In the genomic region with DNA sequence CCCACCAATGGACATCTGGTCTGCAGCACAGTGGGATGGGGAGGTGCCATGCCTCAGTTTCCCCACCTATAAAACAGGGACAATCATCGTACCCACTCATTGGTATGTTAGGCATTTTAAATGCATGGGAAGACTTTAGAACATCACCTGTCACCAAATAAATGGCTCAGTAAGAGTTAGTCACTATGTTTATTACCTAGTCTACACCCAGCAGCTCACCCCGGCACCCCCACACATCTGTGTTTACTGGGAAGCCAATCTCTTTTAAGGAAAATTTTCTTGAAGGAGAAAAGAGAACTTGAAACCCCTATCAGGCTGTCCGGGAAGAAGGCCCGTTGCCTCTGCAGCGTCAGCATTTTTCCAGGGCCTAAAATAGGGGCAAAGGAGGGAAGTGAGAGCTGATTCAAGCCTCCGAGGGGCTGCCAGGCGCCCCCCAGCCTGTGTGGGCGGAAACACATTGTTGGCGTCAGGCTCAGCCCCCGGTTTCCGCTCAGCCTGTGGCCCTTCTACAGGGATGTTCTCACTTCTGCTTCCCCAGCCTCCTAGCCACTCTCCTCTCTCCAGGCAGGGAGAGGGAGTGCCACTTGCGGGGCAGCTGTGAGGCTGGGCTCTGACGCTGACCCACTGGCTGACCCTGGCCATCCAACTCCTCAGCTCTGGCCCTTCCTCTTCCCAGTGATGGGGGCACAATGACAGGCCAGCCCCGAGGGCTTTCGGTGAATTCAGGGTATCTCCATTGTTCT, we compare ENCODE assay signal across 8 cellular contexts. TPM values are rescaled to one million over a fixed set of nuclear protein-coding genes. Genes with fewer than 3 reads are reported as not detected.
DNase-seq lines count a peak whose midpoint lies in the region; ATAC-seq and FAIRE-seq lines count a peak whose summit lies in the region.

No MANE protein-coding gene starts in this region.

- POLR2A ChIA-PET in activated naive CD8-positive, alpha-beta T cell treated with anti-CD3 and anti-CD28 coated beads, Interleukin-2, amount 10 ng/mL, durations not matched to agents 7 days and 5 days (lab: Charles Lee) = no interaction called here

- no peak overlapping the region for H3K4me3 Mint-ChIP-seq in activated naive CD8-positive, alpha-beta T cell treated with anti-CD3 and anti-CD28 coated beads, Interleukin-2, amount 10 ng/mL, durations not matched to agents 7 days and 5 days
- H3K4me3 Mint-ChIP-seq in memory B cell = no peak overlapping the region
- H3K4me3 Mint-ChIP-seq in activated T-helper 2 cell treated with anti-CD3 and anti-CD28 coated beads, Interferon-gamma antibody, Interleukin-2, Interleukin-4, amounts not matched to agents 10 μg/mL and 5 μg/mL and 100 μg/mL, durations not matched to agents 14 hours and 24 hours and 36 hours (ENCODE audit: low read depth) = no peak overlapping the region

- intact Hi-C loops in activated T-helper 2 cell treated with anti-CD3 and anti-CD28 coated beads, Interferon-gamma antibody, Interleukin-2, Interleukin-4, amounts not matched to agents 10 μg/mL and 5 μg/mL and 100 μg/mL, durations not matched to agents 14 hours and 24 hours and 36 hours (cut with micrococcal nuclease) = no loop called here

- no peak for DNase-seq in activated naive CD8-positive, alpha-beta T cell treated with anti-CD3 and anti-CD28 coated beads, Interleukin-2, amount 10 ng/mL, durations not matched to agents 7 days and 5 days
- DNase-seq in memory B cell (ENCODE audit: low spot score in 2 of 2) (peak; percentile 20 to 27), urothelium cell line (ENCODE audit: low spot score) (no peak), RCC 7860 (ENCODE audit: low spot score) (no peak)
- no peak for DNase-seq in activated naive CD4-positive, alpha-beta T cell (lab: John Stamatoyannopoulos, UW)
- no peak for DNase-seq in activated T-helper 2 cell treated with anti-CD3 and anti-CD28 coated beads, Interferon-gamma antibody, Interleukin-2, Interleukin-4, amounts not matched to agents 10 μg/mL and 5 μg/mL and 100 μg/mL, durations not matched to agents 14 hours and 24 hours and 36 hours (ENCODE audit: low spot score)

- H3K27me3 Mint-ChIP-seq in activated naive CD8-positive, alpha-beta T cell treated with anti-CD3 and anti-CD28 coated beads, Interleukin-2, amount 10 ng/mL, durations not matched to agents 7 days and 5 days = peaks cover 25% of the 10 kb centered on the region
- H3K27me3 Mint-ChIP-seq in memory B cell = peaks cover 5% of the 10 kb centered on the region
- H3K27me3 Mint-ChIP-seq in activated T-helper 2 cell treated with anti-CD3 and anti-CD28 coated beads, Interferon-gamma antibody, Interleukin-2, Interleukin-4, amounts not matched to agents 10 μg/mL and 5 μg/mL and 100 μg/mL, durations not matched to agents 14 hours and 24 hours and 36 hours (ENCODE audit: low read depth) = peaks cover 14% of the 10 kb centered on the region

- FAIRE-seq in urothelium cell line (lab: Jason Lieb, UNC) (no peak), RCC 7860 (lab: Jason Lieb, UNC) (no peak)

- H3K27ac Mint-ChIP-seq in activated naive CD8-positive, alpha-beta T cell treated with anti-CD3 and anti-CD28 coated beads, Interleukin-2, amount 10 ng/mL, durations not matched to agents 7 days and 5 days = no peak overlapping the region
- H3K27ac Mint-ChIP-seq in memory B cell = peak overlapping the region; percentile 46
- H3K27ac Mint-ChIP-seq in activated T-helper 2 cell treated with anti-CD3 and anti-CD28 coated beads, Interferon-gamma antibody, Interleukin-2, Interleukin-4, amounts not matched to agents 10 μg/mL and 5 μg/mL and 100 μg/mL, durations not matched to agents 14 hours and 24 hours and 36 hours = no peak overlapping the region

- H3K9me3 Mint-ChIP-seq in activated naive CD8-positive, alpha-beta T cell treated with anti-CD3 and anti-CD28 coated beads, Interleukin-2, amount 10 ng/mL, durations not matched to agents 7 days and 5 days = no peaks in the 10 kb centered on the region
- no peaks in the 10 kb centered on the region for H3K9me3 Mint-ChIP-seq in memory B cell
- H3K9me3 Mint-ChIP-seq in activated T-helper 2 cell treated with anti-CD3 and anti-CD28 coated beads, Interferon-gamma antibody, Interleukin-2, Interleukin-4, amounts not matched to agents 10 μg/mL and 5 μg/mL and 100 μg/mL, durations not matched to agents 14 hours and 24 hours and 36 hours = no peaks in the 10 kb centered on the region

- peak; percentile 92 for ATAC-seq in GM19395 (IDR thresholded peaks at IDR 0.05; ENCODE audit: unreplicated experiment)
- ATAC-seq in HG03159 (IDR thresholded peaks at IDR 0.05; ENCODE audit: unreplicated experiment) = peak; percentile 82
- ATAC-seq in activated naive CD8-positive, alpha-beta T cell treated with anti-CD3 and anti-CD28 coated beads, Interleukin-2, amount 10 ng/mL, durations not matched to agents 7 days and 5 days (ENCODE audit: low read depth) = peak; percentile 54
- ATAC-seq in memory B cell (ENCODE audit: low read depth) = peak; percentile 92

- H3K36me3 Mint-ChIP-seq in activated naive CD8-positive, alpha-beta T cell treated with anti-CD3 and anti-CD28 coated beads, Interleukin-2, amount 10 ng/mL, durations not matched to agents 7 days and 5 days = no peaks in the 10 kb centered on the region
- H3K36me3 Mint-ChIP-seq in memory B cell = no peaks in the 10 kb centered on the region
- H3K36me3 Mint-ChIP-seq in activated T-helper 2 cell treated with anti-CD3 and anti-CD28 coated beads, Interferon-gamma antibody, Interleukin-2, Interleukin-4, amounts not matched to agents 10 μg/mL and 5 μg/mL and 100 μg/mL, durations not matched to agents 14 hours and 24 hours and 36 hours (ENCODE audit: low read depth) = no peaks in the 10 kb centered on the region

- H3K4me1 Mint-ChIP-seq in activated naive CD8-positive, alpha-beta T cell treated with anti-CD3 and anti-CD28 coated beads, Interleukin-2, amount 10 ng/mL, durations not matched to agents 7 days and 5 days = peaks cover 10% of the 10 kb centered on the region
- peaks cover 17% of the 10 kb centered on the region for H3K4me1 Mint-ChIP-seq in memory B cell
- H3K4me1 Mint-ChIP-seq in activated T-helper 2 cell treated with anti-CD3 and anti-CD28 coated beads, Interferon-gamma antibody, Interleukin-2, Interleukin-4, amounts not matched to agents 10 μg/mL and 5 μg/mL and 100 μg/mL, durations not matched to agents 14 hours and 24 hours and 36 hours (ENCODE audit: low read depth) = peaks cover 5% of the 10 kb centered on the region

RNA-seq across cellular contexts. Expression of gene CSF1R, which starts 4.6 kb away (rescaled TPM):
- total RNA-seq in activated naive CD8-positive, alpha-beta T cell treated with anti-CD3 and anti-CD28 coated beads, Interleukin-2, amount 10 ng/mL, durations not matched to agents 7 days and 5 days = 1 to 10 TPM; 3.4 to 3.6 TPM
- total RNA-seq in activated T-helper 2 cell treated with anti-CD3 and anti-CD28 coated beads, Interferon-gamma antibody, Interleukin-2, Interleukin-4, amounts not matched to agents 10 μg/mL and 5 μg/mL and 100 μg/mL, durations not matched to agents 14 hours and 24 hours and 36 hours = 0.18 and 0.27 TPM in 2 replicates

Comparison
In these comparisons a context has a peak if more than half of its experiments do, and no peak if none do; other contexts are left out.
1. DNase-seq: peak in memory B cell (2 of 2); none in activated naive CD8-positive, alpha-beta T cell treated with anti-CD3 and anti-CD28 coated beads, Interleukin-2, amount 10 ng/mL, durations not matched to agents 7 days and 5 days (single experiment), urothelium cell line (single experiment), activated naive CD4-positive, alpha-beta T cell (0 of 4), activated T-helper 2 cell treated with anti-CD3 and anti-CD28 coated beads, Interferon-gamma antibody, Interleukin-2, Interleukin-4, amounts not matched to agents 10 μg/mL and 5 μg/mL and 100 μg/mL, durations not matched to agents 14 hours and 24 hours and 36 hours (single experiment) and RCC 7860 (single experiment).
2. Peak in every context shown above with its lines, with median percentiles within 50 percentile points of each other: ATAC-seq.